8 cellular contexts compared by ENCODE assay signal in genomic region chr11:65569973-65570918, GRCh38. TPM values are rescaled to one million over a fixed set of nuclear protein-coding genes. Genes with fewer than 3 reads are reported as not detected.
A peak's percentile ranks its signal among the peaks of the same experiment; 100 is the strongest.
DNase-seq lines count a peak whose midpoint lies in the region; ATAC-seq and TF ChIP-seq lines count a peak whose summit lies in the region.

Gene ZNRD2 (plus strand): TSS chr11:65570477. CDS start chr11:65570492, 15 bp downstream.

- H3K9me3 ChIP-seq in esophagus (ENCODE audit: control insufficient read depth in 2 of 2, insufficient read depth in 1 of 2, low read depth in 1 of 2, low read length in 1 of 2) = no peaks in the 10 kb centered on the region

- peak within 1 kb of the TSS; percentile 100 for H3K4me3 Mint-ChIP-seq in activated T-cell treated with anti-CD3 and anti-CD28 coated beads, Interleukin-2, amount 50 U/mL, for 24 hours

- no peaks in the 10 kb centered on the region for H3K9me3 Mint-ChIP-seq in activated T-cell treated with anti-CD3 and anti-CD28 coated beads, Interleukin-2, amount 50 U/mL, for 24 hours

- H3K27me3 ChIP-seq in esophagus (ENCODE audit: control insufficient read depth in 1 of 2, insufficient read depth in 2 of 2, low read length in 2 of 2) = no peaks in the 10 kb centered on the region

- peak within 1 kb of the TSS; percentile 88 to 89 for H3K4me3 ChIP-seq in esophagus (ENCODE audit: low read depth in 1 of 2, low read length in 2 of 2)

- H3K36me3 Mint-ChIP-seq in activated T-cell treated with anti-CD3 and anti-CD28 coated beads, Interleukin-2, amount 50 U/mL, for 24 hours (ENCODE audit: low read depth) = peaks cover 57% of the 10 kb centered on the region

- H3K36me3 ChIP-seq in esophagus (ENCODE audit: control insufficient read depth in 2 of 2, insufficient read depth in 2 of 2, low read length in 1 of 2) = peaks cover 0 to 10% of the 10 kb centered on the region in 2 donors

- H3K27ac ChIP-seq in esophagus (ENCODE audit: low read depth in 2 of 2, low read length in 1 of 2) = peak within 1 kb of the TSS; percentile 99 to 100

- WGBS in esophagus, 2 donors = 0% methylated on average over 84 to 89 of the region's 89 CpGs

- H3K4me1 ChIP-seq in esophagus (ENCODE audit: control insufficient read depth in 2 of 2, insufficient read depth in 2 of 2, low read length in 1 of 2) = peaks cover 0 to 30% of the 10 kb centered on the region in 2 donors

- ATAC-seq in GM21723 (IDR thresholded peaks at IDR 0.05; ENCODE audit: unreplicated experiment) = peak; percentile 63

- peaks cover 66% of the 10 kb centered on the region for H3K4me1 Mint-ChIP-seq in activated T-cell treated with anti-CD3 and anti-CD28 coated beads, Interleukin-2, amount 50 U/mL, for 24 hours (ENCODE audit: low read depth)

- no peaks in the 10 kb centered on the region for H3K27me3 Mint-ChIP-seq in activated T-cell treated with anti-CD3 and anti-CD28 coated beads, Interleukin-2, amount 50 U/mL, for 24 hours

- peak within 1 kb of the TSS; percentile 98 for H3K27ac Mint-ChIP-seq in activated T-cell treated with anti-CD3 and anti-CD28 coated beads, Interleukin-2, amount 50 U/mL, for 24 hours

- DNase-seq in DMS79 treated with DMSO at 0.1 percent for 48 hours (lab: John Stamatoyannopoulos, UW) = peak; percentile 91
- peak; percentile 100 for DNase-seq in KG1 (lab: John Stamatoyannopoulos, UW)
- peak; percentile 98 for DNase-seq in activated T-cell treated with anti-CD3 and anti-CD28 coated beads, Interleukin-2, amount 50 U/mL, for 24 hours
- DNase-seq in myocyte (ENCODE audit: low read depth) = peak; percentile 98
- DNase-seq in stimulated activated CD8-positive, alpha-beta memory T cell treated with anti-CD3 and anti-CD28 coated beads, Interleukin-7, amount 100 ng/mL, for 48 hours (ENCODE audit: extremely low read depth in 1 of 2, low read depth in 1 of 2) = peak; percentile 99 to 100

TF ChIP-seq in PFSK-1, 5 proteins besides CTCF, POLR2A, EP300 and RAD21:
- TF ChIP-seq TAF1 (IDR thresholded peaks at IDR 0.05; ENCODE audit: borderline replicate concordance, insufficient read depth, low read length) (peak; percentile 74; the same call in 1 of the 2 replicates), REST (IDR thresholded peaks at IDR 0.05; ENCODE audit: insufficient read depth in 1 of 2, low read depth in 2 of 2, low read length in 2 of 2) (0 out of 4 replicates have a peak, but pooled peaks of 1 of the 2 experiments have one; percentile 38), SIN3A (IDR thresholded peaks at IDR 0.05; ENCODE audit: borderline replicate concordance, insufficient read depth, low read length) (peak; percentile 93; the same call in 1 of the 2 replicates), FOXP2 (optimal IDR thresholded peaks at IDR 0.05; ENCODE audit: borderline replicate concordance, extremely low read depth, extremely low read length, insufficient read depth) (no peak), POLR2AphosphoS5 (IDR thresholded peaks at IDR 0.05; ENCODE audit: low read depth, low read length) (peak; percentile 75; the same call in 1 of the 2 replicates)
TF ChIP-seq in PFSK-1: peak in this region for 4.

RNA-seq across cellular contexts. Expression of gene ZNRD2, which starts in this region (rescaled TPM):
- 111 TPM for polyA plus RNA-seq in PFSK-1 (2012; ENCODE audit: insufficient read length, low read depth)
- 10 to 100 TPM; 38.9 to 52.1 TPM for polyA plus RNA-seq in esophagus
- 41.4 and 42.4 TPM in 2 replicates for total RNA-seq in myocyte
- polyA plus RNA-seq in myocyte (2012) = 73.1 TPM

Comparison
In these comparisons a context has a peak if more than half of its experiments do, and no peak if none do; other contexts are left out.
1. Peak in every context shown above with its lines: DNase-seq, ATAC-seq, H3K4me3 ChIP-seq and H3K27ac ChIP-seq.